ENCODE assay signal across 12 cellular contexts in the genomic region with DNA sequence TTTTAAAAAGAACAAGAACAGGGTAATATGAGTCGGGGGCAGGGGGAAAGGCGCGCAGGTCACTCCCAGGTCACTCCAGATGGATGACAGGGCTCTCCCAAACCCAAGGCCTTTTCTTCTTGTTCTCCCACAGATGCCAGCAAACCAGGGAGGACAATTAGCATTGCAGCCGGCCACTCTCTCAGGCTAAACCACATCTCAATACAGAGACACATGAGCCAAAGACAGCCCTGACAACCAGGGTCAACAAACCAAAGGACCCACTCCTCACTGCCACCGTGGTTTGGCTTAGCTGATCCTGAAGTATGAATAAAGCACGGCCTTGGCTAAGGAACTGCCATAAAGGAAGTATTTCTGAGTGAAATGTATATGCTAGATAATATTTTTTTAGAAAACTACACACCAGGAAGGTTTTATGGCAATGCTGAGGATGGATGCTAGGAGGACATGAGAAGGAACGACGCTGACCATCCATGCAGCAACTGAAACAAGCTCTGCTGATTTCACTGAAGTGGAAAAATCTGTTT. TPM values are rescaled to one million over a fixed set of nuclear protein-coding genes. Genes with fewer than 3 reads are reported as not detected.
DNase-seq lines count a peak whose midpoint lies in the region; ATAC-seq and TF ChIP-seq lines count a peak whose summit lies in the region.
"Had no signal": no experiment of that assay in that cellular context is flagged by ENCODE, and none has a peak within 500 bp of the region (broad histone marks: within the 10 kb centered on the region; RNA-seq: fewer than 3 reads in every experiment).

No MANE protein-coding gene starts in this region.

- H3K36me3 Mint-ChIP-seq in CD14-positive monocyte: peaks cover 15 to 21% of the 10 kb centered on the region in 2 donors
- H3K36me3 Mint-ChIP-seq in WTC11: peaks cover 3% of the 10 kb centered on the region; the same call in 1 of the 2 replicates
- no peaks in the 10 kb centered on the region for H3K36me3 Mint-ChIP-seq in stimulated activated memory B cell treated with anti-CD40 and anti-IgM and Interleukin-4, amounts not matched to agents 10 μg/mL and 1 μg/mL and 100 μg/mL, for 72 hours
- H3K36me3 Mint-ChIP-seq: activated CD4-positive, alpha-beta memory T cell treated with anti-CD3 and anti-CD28 coated beads for 36 hours had no signal

- H3K4me3 Mint-ChIP-seq in CD14-positive monocyte (no peak overlapping the region), WTC11 (no peak overlapping the region)
- no peak overlapping the region for H3K4me3 Mint-ChIP-seq in stimulated activated memory B cell treated with anti-CD40 and anti-IgM and Interleukin-4, amounts not matched to agents 10 μg/mL and 1 μg/mL and 100 μg/mL, for 72 hours
- H3K4me3 Mint-ChIP-seq: activated CD4-positive, alpha-beta memory T cell treated with anti-CD3 and anti-CD28 coated beads for 36 hours; activated naive CD4-positive, alpha-beta T cell treated with anti-CD3 and anti-CD28 coated beads for 36 hours had no signal

- intact Hi-C loops in CD14-positive monocyte (cut with micrococcal nuclease): no loop called here

- peaks cover 0 to 2% (median 0%) of the 10 kb centered on the region in 7 donors for H3K9me3 Mint-ChIP-seq in CD14-positive monocyte
- no peaks in the 10 kb centered on the region for H3K9me3 Mint-ChIP-seq in WTC11
- H3K9me3 Mint-ChIP-seq in stimulated activated memory B cell treated with anti-CD40 and anti-IgM and Interleukin-4, amounts not matched to agents 10 μg/mL and 1 μg/mL and 100 μg/mL, for 72 hours: no peaks in the 10 kb centered on the region
- H3K9me3 Mint-ChIP-seq: activated CD4-positive, alpha-beta memory T cell treated with anti-CD3 and anti-CD28 coated beads for 36 hours; activated naive CD4-positive, alpha-beta T cell treated with anti-CD3 and anti-CD28 coated beads for 36 hours had no signal

- H3K27me3 Mint-ChIP-seq in CD14-positive monocyte (ENCODE audit: low read depth in 3 of 3) (no peaks in the 10 kb centered on the region), WTC11 (ENCODE audit: low read depth) (no peaks in the 10 kb centered on the region)
- no peaks in the 10 kb centered on the region for H3K27me3 Mint-ChIP-seq in stimulated activated memory B cell treated with anti-CD40 and anti-IgM and Interleukin-4, amounts not matched to agents 10 μg/mL and 1 μg/mL and 100 μg/mL, for 72 hours
- H3K27me3 Mint-ChIP-seq: activated CD4-positive, alpha-beta memory T cell treated with anti-CD3 and anti-CD28 coated beads for 36 hours had no signal

- no peak for ATAC-seq in WTC11
- no peak for ATAC-seq in stimulated activated memory B cell treated with anti-CD40 and anti-IgM and Interleukin-4, amounts not matched to agents 10 μg/mL and 1 μg/mL and 100 μg/mL, for 72 hours

- H3K27ac Mint-ChIP-seq in CD14-positive monocyte (peak overlapping the region in 5 of 7 donors; percentile 35 to 81 (median 58)), WTC11 (0 out of 2 replicates have a peak overlapping the region, but pooled peaks have one; percentile 86)
- H3K27ac Mint-ChIP-seq in stimulated activated memory B cell treated with anti-CD40 and anti-IgM and Interleukin-4, amounts not matched to agents 10 μg/mL and 1 μg/mL and 100 μg/mL, for 72 hours: no peak overlapping the region
- H3K27ac Mint-ChIP-seq: activated CD4-positive, alpha-beta memory T cell treated with anti-CD3 and anti-CD28 coated beads for 36 hours; activated naive CD4-positive, alpha-beta T cell treated with anti-CD3 and anti-CD28 coated beads for 36 hours had no signal

- peaks cover 49% of the 10 kb centered on the region for H3K4me1 Mint-ChIP-seq in CD14-positive monocyte
- H3K4me1 Mint-ChIP-seq in WTC11: peaks cover 36% of the 10 kb centered on the region
- peaks cover 6% of the 10 kb centered on the region for H3K4me1 Mint-ChIP-seq in stimulated activated memory B cell treated with anti-CD40 and anti-IgM and Interleukin-4, amounts not matched to agents 10 μg/mL and 1 μg/mL and 100 μg/mL, for 72 hours

- CTCF ChIA-PET in WTC11 (lab: Charles Lee): no interaction called here

- POLR2A ChIA-PET in WTC11 (lab: Charles Lee): no interaction called here

- no peak for TF ChIP-seq CTCF in CD14-positive monocyte (IDR thresholded peaks at IDR 0.05)
- TF ChIP-seq CTCF in WTC11 (IDR thresholded peaks at IDR 0.05): no peak

- DNase-seq in CD14-positive monocyte (ENCODE audit: low spot score) (no peak), WTC11 (ENCODE audit: low spot score) (no peak), islet precursor cell (peak; percentile 52), retina (peak; percentile 51), GM19238 (ENCODE audit: insufficient read length, low spot score) (no peak), inferior parietal cortex (ENCODE audit: extremely low spot score) (no peak)
- DNase-seq in activated naive CD4-positive, alpha-beta T cell treated with anti-CD3 and anti-CD28 coated beads, Interleukin-2, amount 50 U/mL, for 16 hours: no peak
- DNase-seq: activated CD4-positive, alpha-beta memory T cell treated with anti-CD3 and anti-CD28 coated beads for 36 hours; activated naive CD4-positive, alpha-beta T cell treated with anti-CD3 and anti-CD28 coated beads for 36 hours; KG1; T-helper 1 cell had no signal

TF ChIP-seq in WTC11, 78 proteins besides CTCF, POLR2A, EP300 and RAD21:
- TF ChIP-seq NFYB (CRISPR knock-in tag; conservative IDR thresholded peaks at IDR 0.05; ENCODE audit: low read depth) (no peak), SP1 (CRISPR knock-in tag; conservative IDR thresholded peaks at IDR 0.05) (no peak), RELA (CRISPR knock-in tag; IDR thresholded peaks at IDR 0.05; ENCODE audit: borderline replicate concordance) (no peak), ZNF121 (CRISPR knock-in tag; IDR thresholded peaks at IDR 0.05) (no peak)
- TF ChIP-seq, protein P1, sequence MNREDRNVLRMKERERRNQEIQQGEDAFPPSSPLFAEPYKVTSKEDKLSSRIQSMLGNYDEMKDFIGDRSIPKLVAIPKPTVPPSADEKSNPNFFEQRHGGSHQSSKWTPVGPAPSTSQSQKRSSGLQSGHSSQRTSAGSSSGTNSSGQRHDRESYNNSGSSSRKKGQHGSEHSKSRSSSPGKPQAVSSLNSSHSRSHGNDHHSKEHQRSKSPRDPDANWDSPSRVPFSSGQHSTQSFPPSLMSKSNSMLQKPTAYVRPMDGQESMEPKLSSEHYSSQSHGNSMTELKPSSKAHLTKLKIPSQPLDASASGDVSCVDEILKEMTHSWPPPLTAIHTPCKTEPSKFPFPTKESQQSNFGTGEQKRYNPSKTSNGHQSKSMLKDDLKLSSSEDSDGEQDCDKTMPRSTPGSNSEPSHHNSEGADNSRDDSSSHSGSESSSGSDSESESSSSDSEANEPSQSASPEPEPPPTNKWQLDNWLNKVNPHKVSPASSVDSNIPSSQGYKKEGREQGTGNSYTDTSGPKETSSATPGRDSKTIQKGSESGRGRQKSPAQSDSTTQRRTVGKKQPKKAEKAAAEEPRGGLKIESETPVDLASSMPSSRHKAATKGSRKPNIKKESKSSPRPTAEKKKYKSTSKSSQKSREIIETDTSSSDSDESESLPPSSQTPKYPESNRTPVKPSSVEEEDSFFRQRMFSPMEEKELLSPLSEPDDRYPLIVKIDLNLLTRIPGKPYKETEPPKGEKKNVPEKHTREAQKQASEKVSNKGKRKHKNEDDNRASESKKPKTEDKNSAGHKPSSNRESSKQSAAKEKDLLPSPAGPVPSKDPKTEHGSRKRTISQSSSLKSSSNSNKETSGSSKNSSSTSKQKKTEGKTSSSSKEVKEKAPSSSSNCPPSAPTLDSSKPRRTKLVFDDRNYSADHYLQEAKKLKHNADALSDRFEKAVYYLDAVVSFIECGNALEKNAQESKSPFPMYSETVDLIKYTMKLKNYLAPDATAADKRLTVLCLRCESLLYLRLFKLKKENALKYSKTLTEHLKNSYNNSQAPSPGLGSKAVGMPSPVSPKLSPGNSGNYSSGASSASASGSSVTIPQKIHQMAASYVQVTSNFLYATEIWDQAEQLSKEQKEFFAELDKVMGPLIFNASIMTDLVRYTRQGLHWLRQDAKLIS (CRISPR knock-in tag; IDR thresholded peaks at IDR 0.05; ENCODE audit: borderline replicate concordance): no peak
TF ChIP-seq in WTC11: peak in this region for 0.

RNA-seq across cellular contexts. Expression of a gene that starts 47.2 kb away (rescaled TPM):
- 1 to 10 TPM in 1 of 2 donors, under 1 TPM in 1; 0.96 to 1.0 TPM for polyA plus RNA-seq in CD14-positive monocyte
- total RNA-seq in WTC11 (2021): 27.5 to 31.2 TPM (median 28.9 TPM) in 3 replicates

Comparison
In these comparisons a context has a peak if more than half of its experiments do, and no peak if none do; other contexts are left out.
1. DNase-seq: peak in islet precursor cell (single experiment) and retina (single experiment); none in CD14-positive monocyte (single experiment), WTC11 (single experiment), GM19238 (single experiment), activated naive CD4-positive, alpha-beta T cell treated with anti-CD3 and anti-CD28 coated beads, Interleukin-2, amount 50 U/mL, for 16 hours (single experiment) and inferior parietal cortex (single experiment).